29 cellular contexts compared by ENCODE assay signal in genomic region chr3:142602630-142603339, GRCh38. TPM values are rescaled to one million over a fixed set of nuclear protein-coding genes. Genes with fewer than 3 reads are reported as not detected.
"Had no signal": no experiment of that assay in that cellular context is flagged by ENCODE, and none has a peak within 500 bp of the region (broad histone marks: within the 10 kb centered on the region; RNA-seq: fewer than 3 reads in every experiment).

No MANE protein-coding gene starts in this region.

- H3K4me1 ChIP-seq: right lobe of liver, vagina had no signal

- H3K4me3 ChIP-seq: body of pancreas, cardiac muscle cell, coronary artery, dorsolateral prefrontal cortex, right lobe of liver, thoracic aorta, upper lobe of left lung, vagina had no signal

- ATAC-seq: activated CD4-positive, alpha-beta T cell treated with anti-CD3 and anti-CD28 coated beads for 36 hours; body of pancreas; effector memory CD8-positive, alpha-beta T cell; natural killer cell treated with Interleukin-12 subunit alpha and Interleukin-12 subunit beta and Interleukin-15 and Interleukin-18, amount 100 ng/mL, for 72 hours; right lobe of liver; stimulated activated naive CD8-positive, alpha-beta T cell treated with anti-CD3 and anti-CD28 coated beads, Interleukin-15, Interleukin-2, amounts not matched to agents 100 U/mL and 50 U/mL, for 24 hours had no signal

- H3K4me3 Mint-ChIP-seq: activated CD4-positive, alpha-beta T cell treated with anti-CD3 and anti-CD28 coated beads for 36 hours; activated naive CD8-positive, alpha-beta T cell; effector memory CD8-positive, alpha-beta T cell; memory B cell; natural killer cell treated with Interleukin-12 subunit alpha and Interleukin-12 subunit beta and Interleukin-15 and Interleukin-18, amount 100 ng/mL, for 72 hours; T-helper 2 cell treated with Interferon-gamma antibody and Interleukin-4, amounts not matched to agents 5 μg/mL and 100 μg/mL, for 36 hours had no signal

- H3K27ac ChIP-seq: body of pancreas, cardiac muscle cell, coronary artery, dorsolateral prefrontal cortex, right lobe of liver, thoracic aorta, upper lobe of left lung, vagina had no signal

- H3K36me3 ChIP-seq: cardiac muscle cell, right lobe of liver, thoracic aorta, upper lobe of left lung, vagina had no signal

- H3K9me3 ChIP-seq: body of pancreas, right lobe of liver, thoracic aorta, upper lobe of left lung, vagina had no signal

- DNase-seq: activated CD4-positive, alpha-beta T cell treated with anti-CD3 and anti-CD28 coated beads for 36 hours; activated CD4-positive, CD25-positive, alpha-beta regulatory T cell; activated effector memory CD4-positive, alpha-beta T cell treated with Interleukin-2 at 50 U/mL for 16 hours; activated naive CD4-positive, alpha-beta T cell treated with Interleukin-2 at 50 U/mL for 16 hours; activated T-cell treated with anti-CD3 and anti-CD28 coated beads for 4 hours; anterior cingulate cortex; body of pancreas; cerebellar nuclear complex; dorsolateral prefrontal cortex; effector memory CD8-positive, alpha-beta T cell; erythroblast; islet precursor cell; midbrain; right lobe of liver; stimulated activated CD4-positive, alpha-beta T cell treated with anti-CD3 and anti-CD28 coated beads, Interleukin-12 subunit alpha, Interleukin-12 subunit beta, amount 100 ng/mL, for 4 hours; stimulated activated CD4-positive, alpha-beta T cell treated with anti-CD3 and anti-CD28 coated beads, Interleukin-4, amount 100 ng/mL, for 1 hour; stimulated activated naive CD8-positive, alpha-beta T cell treated with anti-CD3 and anti-CD28 coated beads, Interleukin-15, Interleukin-2, amounts not matched to agents 100 U/mL and 50 U/mL, for 24 hours; T-helper 1 cell; upper lobe of left lung had no signal

- H3K27me3 Mint-ChIP-seq: activated CD4-positive, alpha-beta T cell treated with anti-CD3 and anti-CD28 coated beads for 36 hours; activated naive CD8-positive, alpha-beta T cell; effector memory CD8-positive, alpha-beta T cell; progenitor cell of endocrine pancreas had no signal

- H3K27me3 ChIP-seq: body of pancreas, cardiac muscle cell, dorsolateral prefrontal cortex, right lobe of liver, upper lobe of left lung, vagina had no signal

- H3K9me3 Mint-ChIP-seq: effector memory CD8-positive, alpha-beta T cell; memory B cell; natural killer cell treated with Interleukin-12 subunit alpha and Interleukin-12 subunit beta and Interleukin-15 and Interleukin-18, amount 100 ng/mL, for 72 hours; T-helper 2 cell treated with Interferon-gamma antibody and Interleukin-4, amounts not matched to agents 5 μg/mL and 100 μg/mL, for 36 hours had no signal

- H3K36me3 Mint-ChIP-seq: activated naive CD8-positive, alpha-beta T cell; memory B cell; natural killer cell treated with Interleukin-12 subunit alpha and Interleukin-12 subunit beta and Interleukin-15 and Interleukin-18, amount 100 ng/mL, for 72 hours had no signal

RNA-seq across cellular contexts. Expression of gene PLS1, which starts 6.6 kb away (rescaled TPM):
- total RNA-seq: skeletal muscle tissue had no signal
